ENCODE assay signal across 8 cellular contexts in genomic region chr14:50666772-50667490, GRCh38. TPM values are rescaled to one million over a fixed set of nuclear protein-coding genes. Genes with fewer than 3 reads are reported as not detected.
DNase-seq lines count a peak whose midpoint lies in the region; ATAC-seq and TF ChIP-seq lines count a peak whose summit lies in the region.

No MANE protein-coding gene starts in this region.

- H3K4me3 Mint-ChIP-seq in HFFc6 = no peak overlapping the region

- DNase-seq in Caki2 (ENCODE audit: low read depth) = peak; percentile 37
- peak; percentile 37 for DNase-seq in HFFc6
- no peak for DNase-seq in coronary artery (ENCODE audit: low spot score)
- peak; percentile 77 for DNase-seq in testis
- DNase-seq in NCI-H1436 (lab: John Stamatoyannopoulos, UW) = no peak

- WGBS in liver = 10% methylated on average over 15 of the region's 15 CpGs
- 2% methylated on average over 15 of the region's 15 CpGs for WGBS in testis, 2 donors

- no peaks in the 10 kb centered on the region for H3K9me3 Mint-ChIP-seq in HFFc6

- TF ChIP-seq POLR2A in testis (IDR thresholded peaks at IDR 0.05) = peak; percentile 55

- peaks cover 24% of the 10 kb centered on the region for H3K36me3 Mint-ChIP-seq in HFFc6 (ENCODE audit: low read depth)

- H3K27me3 Mint-ChIP-seq in HFFc6 (ENCODE audit: insufficient read depth) = no peaks in the 10 kb centered on the region; the same call in 1 of the 2 replicates

- no peak overlapping the region; the same call in 1 of the 2 replicates for H3K27ac Mint-ChIP-seq in HFFc6

- H3K4me1 Mint-ChIP-seq in HFFc6 (ENCODE audit: low read depth) = peaks cover 19% of the 10 kb centered on the region

- no peak for TF ChIP-seq RAD21 in liver (IDR thresholded peaks at IDR 0.05)

- peak; percentile 42 for ATAC-seq in SK-N-SH treated with all-trans-retinoic acid at 6 μM for 48 hours
- ATAC-seq in GM18907 (IDR thresholded peaks at IDR 0.05; ENCODE audit: unreplicated experiment) = no peak

- peak overlapping the region; percentile 91 for H3K9ac ChIP-seq in liver (ENCODE audit: low read depth in 1 of 2, low read length in 2 of 2)

- in situ Hi-C loops in Caki2 (cut with HindIII; ENCODE audit: low pct_unique_long_range_greater_than_20kb, low sequenced_read_pairs) = no loop called here

- H3K4me3 ChIP-seq in coronary artery (peak overlapping the region; percentile 85), liver (ENCODE audit: low read depth in 1 of 3, low read length in 3 of 3) (peak overlapping the region; percentile 71 to 91 (median 90)), testis (peak overlapping the region; percentile 79 to 93)

- no peaks in the 10 kb centered on the region for H3K9me3 ChIP-seq in liver (ENCODE audit: control insufficient read depth in 4 of 4, low read length in 3 of 4)
- no peaks in the 10 kb centered on the region for H3K9me3 ChIP-seq in testis

- H3K36me3 ChIP-seq in liver (ENCODE audit: control insufficient read depth in 4 of 4, insufficient read depth in 3 of 4, low read depth in 1 of 4, low read length in 3 of 4) = peaks cover 0 to 3% (median 0%) of the 10 kb centered on the region in 4 donors
- no peaks in the 10 kb centered on the region for H3K36me3 ChIP-seq in testis (ENCODE audit: low read depth, missing control alignments)

- H3K4me1 ChIP-seq in liver (ENCODE audit: control insufficient read depth in 4 of 4, insufficient read depth in 4 of 4, low read length in 3 of 4) (peaks cover 0 to 10% (median 5%) of the 10 kb centered on the region in 4 donors), testis (peaks cover 10% of the 10 kb centered on the region)

- H3K27me3 ChIP-seq in liver (ENCODE audit: control insufficient read depth in 4 of 4, insufficient read depth in 4 of 4, low read length in 3 of 4) = no peaks in the 10 kb centered on the region
- H3K27me3 ChIP-seq in testis = no peaks in the 10 kb centered on the region

- TF ChIP-seq CTCF in HFFc6 (IDR thresholded peaks at IDR 0.05) (no peak), coronary artery (IDR thresholded peaks at IDR 0.05) (no peak), liver (IDR thresholded peaks at IDR 0.05; ENCODE audit: low read depth, low read length, missing input control) (no peak), testis (IDR thresholded peaks at IDR 0.05) (no peak)

- intact Hi-C loops in testis (cut with DNase I; ENCODE audit: low total_unique reads) = no loop called here

- H3K27ac ChIP-seq in coronary artery (peak overlapping the region; percentile 96 to 99), liver (ENCODE audit: low read depth in 1 of 2, low read length in 2 of 2) (peak overlapping the region; percentile 78 to 89), testis (peak overlapping the region; percentile 95 to 98)

TF ChIP-seq in SK-N-SH treated with all-trans-retinoic acid at 6 μM for 48 hours, 23 proteins besides CTCF, POLR2A, EP300 and RAD21 (continues in another document):
- TF ChIP-seq BACH2 (CRISPR knock-in tag; IDR thresholded peaks at IDR 0.05; ENCODE audit: borderline replicate concordance) = no peak
- TF ChIP-seq ZFP30 (CRISPR knock-in tag; IDR thresholded peaks at IDR 0.05) = no peak
- no peak for TF ChIP-seq TOX (CRISPR knock-in tag; IDR thresholded peaks at IDR 0.05; ENCODE audit: borderline replicate concordance)
- no peak for TF ChIP-seq POU6F1 (CRISPR knock-in tag; IDR thresholded peaks at IDR 0.05; ENCODE audit: borderline replicate concordance, low read depth)
- no peak for TF ChIP-seq TSHZ2 (CRISPR knock-in tag; IDR thresholded peaks at IDR 0.05)
- TF ChIP-seq ZC3H10 (CRISPR knock-in tag; IDR thresholded peaks at IDR 0.05) = no peak
- TF ChIP-seq GLIS3 (CRISPR knock-in tag; IDR thresholded peaks at IDR 0.05) = no peak
- no peak for TF ChIP-seq ZNF70 (CRISPR knock-in tag; IDR thresholded peaks at IDR 0.05)

TF ChIP-seq in liver, 16 proteins besides CTCF, POLR2A, EP300 and RAD21:
- TF ChIP-seq EGR1 (IDR thresholded peaks at IDR 0.05; ENCODE audit: low read depth in 2 of 2) (no peak), ZBTB33 (IDR thresholded peaks at IDR 0.05) (no peak), JUND (IDR thresholded peaks at IDR 0.05) (no peak), FOXA2 (IDR thresholded peaks at IDR 0.05) (no peak), GABPA (IDR thresholded peaks at IDR 0.05 in 1 of 2, conservative IDR thresholded peaks at IDR 0.05 in 1 of 2) (no peak), FOXA1 (IDR thresholded peaks at IDR 0.05) (no peak), TAF1 (conservative IDR thresholded peaks at IDR 0.05) (no peak), REST (IDR thresholded peaks at IDR 0.05) (no peak), HNF4A (conservative IDR thresholded peaks at IDR 0.05) (no peak), SP1 (IDR thresholded peaks at IDR 0.05) (no peak), ATF3 (IDR thresholded peaks at IDR 0.05) (no peak), YY1 (IDR thresholded peaks at IDR 0.05) (no peak), RXRA (IDR thresholded peaks at IDR 0.05) (no peak), HNF4G (IDR thresholded peaks at IDR 0.05) (no peak)

RNA-seq across cellular contexts. Expression of gene SAV1, which starts 1.2 kb away (rescaled TPM):
- 53.0 and 67.0 TPM in 2 replicates for total RNA-seq in Caki2 (2014; rRNA removed; shearing (Covaris generic); ENCODE audit: low replicate concordance)
- 10 to 100 TPM; 23.3 to 32.6 (median 30.5) TPM for total RNA-seq in HFFc6 (2021; fragmentation: NEBNext Ultra II Directional; extraction: Animal tissue kit (Norgen Biotek cat#: 25700))
- total RNA-seq in liver = 10 to 100 TPM in 1 of 2 donors, 1 to 10 TPM in 1; 9.5 to 14.0 TPM
- 1 to 10 TPM; 4.9 to 6.3 TPM for polyA plus RNA-seq in liver
- total RNA-seq in testis = 10 to 100 TPM; 40.4 to 40.9 TPM
- polyA plus RNA-seq in testis (ENCODE audit: insufficient read depth, low read depth, low replicate concordance) = 53.5 TPM

Comparison
In these comparisons a context has a peak if more than half of its experiments do, and no peak if none do; other contexts are left out.
1. DNase-seq: peak in Caki2 (single experiment), HFFc6 (single experiment) and testis (single experiment); none in coronary artery (single experiment) and NCI-H1436 (single experiment).
2. Peak in every context shown above with its lines, with median percentiles within 50 percentile points of each other: H3K27ac ChIP-seq and H3K4me3 ChIP-seq.